ENCODE assay signal across 9 cellular contexts in the genomic region with DNA sequence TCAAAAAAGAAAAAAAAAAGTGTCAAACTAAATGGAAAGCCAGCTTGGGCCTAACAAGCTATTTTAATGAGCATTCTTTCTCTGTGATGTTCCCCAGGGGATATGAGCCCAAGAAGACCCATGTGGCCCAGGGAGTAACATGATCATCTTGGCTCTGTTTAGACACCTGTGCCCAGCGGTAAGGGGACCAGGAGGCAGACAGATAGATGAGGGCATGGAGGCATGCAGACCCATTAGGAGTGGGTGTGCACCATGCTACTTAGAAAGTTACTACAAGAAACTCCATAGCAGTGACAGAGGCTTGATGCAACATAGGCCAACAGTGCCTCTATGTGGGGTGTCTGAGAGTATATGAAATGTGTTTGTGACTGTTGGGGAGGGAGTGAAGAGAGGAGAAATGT. TPM values are rescaled to one million over a fixed set of nuclear protein-coding genes. Genes with fewer than 3 reads are reported as not detected.
DNase-seq lines count a peak whose midpoint lies in the region; FAIRE-seq and TF ChIP-seq lines count a peak whose summit lies in the region.
"Had no signal": no experiment of that assay in that cellular context is flagged by ENCODE, and none has a peak within 500 bp of the region (broad histone marks: within the 10 kb centered on the region; RNA-seq: fewer than 3 reads in every experiment).

No MANE protein-coding gene starts in this region.

- H3K4me3 ChIP-seq in CD4-positive, alpha-beta memory T cell (ENCODE audit: low read length in 2 of 2) = no peak overlapping the region
- H3K4me3 ChIP-seq in OCI-LY3 (ENCODE audit: low read length) (no peak overlapping the region), fibroblast of lung (replicated peaks in 1 of 4; ENCODE audit: control extremely low read depth in 1 of 4, insufficient read depth in 1 of 4, low read depth in 3 of 4, low read length in 4 of 4) (no peak overlapping the region)
- H3K4me3 ChIP-seq in effector memory CD4-positive, alpha-beta T cell (ENCODE audit: insufficient read depth, low read depth, low read length, poor library complexity, severe bottlenecking) = no peak overlapping the region

- no peaks in the 10 kb centered on the region for H3K9me3 Mint-ChIP-seq in CD4-positive, alpha-beta memory T cell
- no peaks in the 10 kb centered on the region for H3K9me3 Mint-ChIP-seq in osteocyte (ENCODE audit: unreplicated experiment)

- intact Hi-C loops in CD4-positive, alpha-beta memory T cell (cut with micrococcal nuclease) = no loop called here

- H4K20me1 ChIP-seq in OCI-LY3 (ENCODE audit: insufficient read depth, low read length) (no peaks in the 10 kb centered on the region), fibroblast of lung (ENCODE audit: control insufficient read depth, extremely low read depth, insufficient read depth, low read length) (no peaks in the 10 kb centered on the region)

- H3K79me2 ChIP-seq in OCI-LY3 (ENCODE audit: low read length) = no peaks in the 10 kb centered on the region
- H3K79me2 ChIP-seq in fibroblast of lung (ENCODE audit: control insufficient read depth, insufficient read depth, low read length) = peaks cover 4% of the 10 kb centered on the region

- H3K4me1 Mint-ChIP-seq in CD4-positive, alpha-beta memory T cell = peaks cover 23 to 47% (median 36%) of the 10 kb centered on the region in 4 donors
- H3K4me1 Mint-ChIP-seq in osteocyte (ENCODE audit: unreplicated experiment) = peaks cover 30% of the 10 kb centered on the region

- TF ChIP-seq POLR2A in GM12891 (IDR thresholded peaks at IDR 0.05; ENCODE audit: low read depth, low read length) = no peak

- no peaks in the 10 kb centered on the region for H3K27me3 ChIP-seq in CD4-positive, alpha-beta memory T cell (ENCODE audit: insufficient read depth, low read length)
- H3K27me3 ChIP-seq in OCI-LY3 (ENCODE audit: low read depth, low read length) (peaks cover 10% of the 10 kb centered on the region), fibroblast of lung (ENCODE audit: control insufficient read depth, insufficient read depth, low read length) (no peaks in the 10 kb centered on the region)
- H3K27me3 ChIP-seq in effector memory CD4-positive, alpha-beta T cell (replicated peaks; ENCODE audit: control insufficient read depth, insufficient read depth, low read length, poor library complexity, severe bottlenecking) = no peaks in the 10 kb centered on the region

- peaks cover 2 to 16% of the 10 kb centered on the region in 2 donors for H3K36me3 Mint-ChIP-seq in CD4-positive, alpha-beta memory T cell
- H3K36me3 Mint-ChIP-seq in osteocyte (ENCODE audit: unreplicated experiment) = no peaks in the 10 kb centered on the region

- H3K4me3 Mint-ChIP-seq in CD4-positive, alpha-beta memory T cell = peak overlapping the region in 4 of 8 donors; percentile 10 to 60 (median 49)
- no peak overlapping the region for H3K4me3 Mint-ChIP-seq in osteocyte (ENCODE audit: unreplicated experiment)

- CTCF ChIA-PET in CD4-positive, alpha-beta memory T cell (lab: Charles Lee; ENCODE audit: partially characterized antibody) = interaction anchor here (1.1 to 2.6 kb wide), 3 partner anchors 47 to 231 kb away, joined by 4 to 10 read pairs (median 7); no protein-coding TSS in a partner anchor

- POLR2A ChIA-PET in CD4-positive, alpha-beta memory T cell (lab: Charles Lee; ENCODE audit: partially characterized antibody) = interaction anchor here (0.6 kb wide), 1 partner anchor 738 kb away, joined by 3 read pairs; no protein-coding TSS in a partner anchor

- no peaks in the 10 kb centered on the region for H3K9me3 ChIP-seq in CD4-positive, alpha-beta memory T cell (ENCODE audit: control insufficient read depth in 1 of 2, low read length in 2 of 2)
- H3K9me3 ChIP-seq in OCI-LY3 (ENCODE audit: insufficient read depth, low read length) (no peaks in the 10 kb centered on the region), fibroblast of lung (ENCODE audit: control insufficient read depth, insufficient read depth, low read depth, low read length) (no peaks in the 10 kb centered on the region)
- no peaks in the 10 kb centered on the region for H3K9me3 ChIP-seq in effector memory CD4-positive, alpha-beta T cell (ENCODE audit: control insufficient read depth, low read length)

- no peak overlapping the region for H3K27ac ChIP-seq in CD4-positive, alpha-beta memory T cell (ENCODE audit: low read depth, low read length)
- H3K27ac ChIP-seq in OCI-LY3 (ENCODE audit: low read length) (no peak overlapping the region), fibroblast of lung (ENCODE audit: insufficient read depth, low read length) (no peak overlapping the region)
- H3K27ac ChIP-seq in effector memory CD4-positive, alpha-beta T cell (ENCODE audit: insufficient read depth, low read length, poor library complexity, severe bottlenecking) = no peak overlapping the region

- no peaks in the 10 kb centered on the region for H3K36me3 ChIP-seq in CD4-positive, alpha-beta memory T cell (ENCODE audit: insufficient read depth, low read length)
- H3K36me3 ChIP-seq in OCI-LY3 (replicated peaks; ENCODE audit: low read depth, low read length) (no peaks in the 10 kb centered on the region), fibroblast of lung (ENCODE audit: control insufficient read depth, insufficient read depth, low read length) (no peaks in the 10 kb centered on the region)
- H3K36me3 ChIP-seq in effector memory CD4-positive, alpha-beta T cell (ENCODE audit: control insufficient read depth, insufficient read depth, low read length) = no peaks in the 10 kb centered on the region

- peak overlapping the region; percentile 21 to 83 (median 54) for H3K27ac Mint-ChIP-seq in CD4-positive, alpha-beta memory T cell
- H3K27ac Mint-ChIP-seq in osteocyte (ENCODE audit: unreplicated experiment) = no peak overlapping the region

- peak; percentile 53 for TF ChIP-seq CTCF in OCI-LY3 (IDR thresholded peaks at IDR 0.05; ENCODE audit: low read depth, low read length)
- peak in 1 of 2 donors; percentile 6 for TF ChIP-seq CTCF in fibroblast of lung (conservative IDR thresholded peaks at IDR 0.05 in 1 of 2, IDR thresholded peaks at IDR 0.05 in 1 of 2; ENCODE audit: low read depth in 1 of 2, low read length in 2 of 2)
- TF ChIP-seq CTCF in osteocyte (IDR thresholded peaks at IDR 0.05) = no peak

- H3K9ac ChIP-seq in OCI-LY3 (ENCODE audit: low read length) (no peak overlapping the region), fibroblast of lung (ENCODE audit: insufficient read depth, low read length) (no peak overlapping the region)

- H2AFZ ChIP-seq in OCI-LY3 (ENCODE audit: low read depth, low read length) (no peak overlapping the region), fibroblast of lung (ENCODE audit: low read length) (no peak overlapping the region)

- H3K4me2 ChIP-seq in OCI-LY3 (ENCODE audit: low read length) = no peak overlapping the region
- H3K4me2 ChIP-seq in fibroblast of lung (ENCODE audit: extremely low read depth, insufficient read depth, low read length) = no peak overlapping the region

- no peak for DNase-seq in CD4-positive, alpha-beta memory T cell
- DNase-seq in GM12891 (ENCODE audit: insufficient read length, low spot score) (no peak), fibroblast of lung (ENCODE audit: low read depth in 2 of 2) (peak; percentile 7 to 8), osteocyte (ENCODE audit: extremely low spot score, unreplicated experiment) (no peak)
- no peak for DNase-seq in effector memory CD4-positive, alpha-beta T cell
- no peak for DNase-seq in stimulated activated CD4-positive, alpha-beta T cell treated with anti-CD3 and anti-CD28 coated beads, Interleukin-2, amount 100 ng/mL, for 24 hours
- DNase-seq in stimulated activated naive CD4-positive, alpha-beta T cell (lab: John Stamatoyannopoulos, UW) = no peak
- DNase-seq: NCI-H1417 treated with DMSO at 0.1 percent for 48 hours had no signal

- no peaks in the 10 kb centered on the region for H3K27me3 Mint-ChIP-seq in CD4-positive, alpha-beta memory T cell
- no peaks in the 10 kb centered on the region for H3K27me3 Mint-ChIP-seq in osteocyte (ENCODE audit: unreplicated experiment)

- H3K4me1 ChIP-seq in CD4-positive, alpha-beta memory T cell (ENCODE audit: insufficient read depth, low read length) = peaks cover 36% of the 10 kb centered on the region
- peaks cover 30% of the 10 kb centered on the region for H3K4me1 ChIP-seq in OCI-LY3 (ENCODE audit: low read length)
- peaks cover 2% of the 10 kb centered on the region for H3K4me1 ChIP-seq in fibroblast of lung (ENCODE audit: control insufficient read depth, extremely low read depth, insufficient read depth, low read length)
- H3K4me1 ChIP-seq in effector memory CD4-positive, alpha-beta T cell (ENCODE audit: control insufficient read depth, insufficient read depth, low read length, poor library complexity, severe bottlenecking) = peaks cover 13% of the 10 kb centered on the region

- peak; percentile 71 for FAIRE-seq in GM12891 (lab: Jason Lieb, UNC)

TF ChIP-seq in GM12891, 5 proteins besides CTCF, POLR2A, EP300 and RAD21:
- TF ChIP-seq POU2F2 (IDR thresholded peaks at IDR 0.05; ENCODE audit: low read depth, low read length) (no peak), POLR2AphosphoS5 (IDR thresholded peaks at IDR 0.05; ENCODE audit: low read depth, low read length) (no peak), PAX5 (IDR thresholded peaks at IDR 0.05; ENCODE audit: insufficient read depth, low read length, severe bottlenecking) (no peak)
TF ChIP-seq in GM12891: peak in this region for 0.

RNA-seq across cellular contexts. Expression of gene CREBL2, which starts 3.1 kb away (rescaled TPM):
- 10 to 100 TPM; 51.0 to 52.0 TPM for total RNA-seq in CD4-positive, alpha-beta memory T cell
- 100 to 1,000 TPM in 1 of 2 donors, 10 to 100 TPM in 1; 71.7 to 107 TPM for polyA plus RNA-seq in CD4-positive, alpha-beta memory T cell
- 9.9 TPM for polyA plus RNA-seq in GM12891 (2012; ENCODE audit: low read depth, missing spikeins)
- total RNA-seq in fibroblast of lung (46.7 and 59.5 TPM in 2 replicates), osteocyte (15.1 and 16.3 TPM in 2 replicates)
- 28.8 and 35.9 TPM in 2 replicates for polyA plus RNA-seq in fibroblast of lung
- 23.0 and 28.9 TPM in 2 replicates for polyA plus RNA-seq in fibroblast of lung (2012)
- 5.8 and 12.3 TPM in 2 replicates for polyA minus RNA-seq in fibroblast of lung (ENCODE audit: low replicate concordance)

RNA-seq across cellular contexts. Expression of gene DUSP16, which starts 45.9 kb away (rescaled TPM):
- 100 to 1,000 TPM; 122 to 125 TPM for total RNA-seq in CD4-positive, alpha-beta memory T cell
- 10 to 100 TPM; 16.8 to 22.8 TPM for polyA plus RNA-seq in CD4-positive, alpha-beta memory T cell
- 22.6 TPM for polyA plus RNA-seq in GM12891 (2012; ENCODE audit: low read depth, missing spikeins)
- total RNA-seq in fibroblast of lung (15.2 TPM in 2 replicates), osteocyte (9.6 and 10.3 TPM in 2 replicates)
- polyA plus RNA-seq in fibroblast of lung = 9.4 and 10.4 TPM in 2 replicates
- 7.3 TPM in 2 replicates for polyA plus RNA-seq in fibroblast of lung (2012)
- 14.7 and 14.9 TPM in 2 replicates for polyA minus RNA-seq in fibroblast of lung (ENCODE audit: low replicate concordance)

Comparison
In these comparisons a context has a peak if more than half of its experiments do, and no peak if none do; other contexts are left out.
1. DNase-seq: peak in fibroblast of lung (2 of 2); none in CD4-positive, alpha-beta memory T cell (0 of 5), GM12891 (single experiment), osteocyte (single experiment), effector memory CD4-positive, alpha-beta T cell (0 of 3), stimulated activated CD4-positive, alpha-beta T cell treated with anti-CD3 and anti-CD28 coated beads, Interleukin-2, amount 100 ng/mL, for 24 hours (0 of 2) and stimulated activated naive CD4-positive, alpha-beta T cell (0 of 6).